In genomic region chr5:180820788-180821321, GRCh38 we compare ENCODE assay signal across 1 cellular context.
TF ChIP-seq lines count a peak whose summit lies in the region.

No MANE protein-coding gene starts in this region.

TF ChIP-seq in GM12878, 131 proteins besides CTCF, POLR2A, EP300 and RAD21 (continued from another document and continues in another):
- TF ChIP-seq ZBTB40 (IDR thresholded peaks at IDR 0.05; ENCODE audit: borderline replicate concordance), result no peak
- TF ChIP-seq ZNF384 (IDR thresholded peaks at IDR 0.05; ENCODE audit: borderline replicate concordance, low read depth, low read length), result no peak
- no peak for TF ChIP-seq BRCA1 (IDR thresholded peaks at IDR 0.05; ENCODE audit: low read depth, low read length)
- TF ChIP-seq RCOR1 (conservative IDR thresholded peaks at IDR 0.05; ENCODE audit: low read depth, low read length), result no peak
- TF ChIP-seq CEBPB (IDR thresholded peaks at IDR 0.05; ENCODE audit: borderline replicate concordance in 1 of 2, low read depth in 2 of 2, low read length in 2 of 2), result no peak
- TF ChIP-seq NBN (IDR thresholded peaks at IDR 0.05), result peak; percentile 51; the same call in 1 of the 2 replicates
- TF ChIP-seq BACH1 (IDR thresholded peaks at IDR 0.05; ENCODE audit: borderline replicate concordance), result peak; percentile 13; the same call in 1 of the 2 replicates
- peak; percentile 42; the same call in 1 of the 2 replicates for TF ChIP-seq IKZF1 (conservative IDR thresholded peaks at IDR 0.05)
- no peak for TF ChIP-seq ZNF24 (IDR thresholded peaks at IDR 0.05)
- TF ChIP-seq FOXM1 (IDR thresholded peaks at IDR 0.05; ENCODE audit: low read depth, low read length), result 0 out of 2 replicates have a peak, but pooled peaks have one; percentile 28
- peak; percentile 54; the same call in 1 of the 2 replicates for TF ChIP-seq NFIC (IDR thresholded peaks at IDR 0.05; ENCODE audit: low read depth, low read length)
- TF ChIP-seq ATF7 (IDR thresholded peaks at IDR 0.05; ENCODE audit: low read depth), result peak; percentile 32; the same call in 1 of the 2 replicates
- TF ChIP-seq IRF5 (IDR thresholded peaks at IDR 0.05; ENCODE audit: borderline replicate concordance), result no peak
- no peak for TF ChIP-seq CEBPZ (IDR thresholded peaks at IDR 0.05; ENCODE audit: low read depth, low read length)
- no peak for TF ChIP-seq MEF2B (IDR thresholded peaks at IDR 0.05; ENCODE audit: partially characterized antibody, poor library complexity, severe bottlenecking)
- no peak for TF ChIP-seq SIX5 (IDR thresholded peaks at IDR 0.05; ENCODE audit: low read depth, low read length, severe bottlenecking)
- TF ChIP-seq NKRF (conservative IDR thresholded peaks at IDR 0.05), result no peak
- TF ChIP-seq JUND (IDR thresholded peaks at IDR 0.05; ENCODE audit: low read depth, low read length), result no peak
- TF ChIP-seq POLR2AphosphoS2 (IDR thresholded peaks at IDR 0.05; ENCODE audit: low read depth, low read length), result no peak
- TF ChIP-seq E2F4 (IDR thresholded peaks at IDR 0.05; ENCODE audit: low read depth, low read length), result no peak
- no peak for TF ChIP-seq ATF3 (IDR thresholded peaks at IDR 0.05; ENCODE audit: borderline replicate concordance, extremely low read depth, low read depth, low read length)
- TF ChIP-seq PAX5 (IDR thresholded peaks at IDR 0.05; ENCODE audit: borderline replicate concordance, low read depth, low read length), result peak; percentile 78; the same call in 1 of the 2 replicates
- no peak for TF ChIP-seq REST (IDR thresholded peaks at IDR 0.05; ENCODE audit: low read depth, low read length)
- peak; percentile 68; the same call in 1 of the 2 replicates for TF ChIP-seq RELB (IDR thresholded peaks at IDR 0.05; ENCODE audit: low read depth)
- peak; percentile 33 to 45; a peak in 2 of 4 replicates for TF ChIP-seq BHLHE40 (IDR thresholded peaks at IDR 0.05; ENCODE audit: borderline replicate concordance in 1 of 2, low read depth in 2 of 2, low read length in 1 of 2)
- TF ChIP-seq SUZ12 (IDR thresholded peaks at IDR 0.05; ENCODE audit: unreplicated experiment), result no peak
- peak; percentile 90 for TF ChIP-seq TCF12 (IDR thresholded peaks at IDR 0.05; ENCODE audit: low read depth, low read length)
- TF ChIP-seq SMAD1 (IDR thresholded peaks at IDR 0.05; ENCODE audit: low read depth, partially characterized antibody), result no peak
- no peak for TF ChIP-seq ASH2L (IDR thresholded peaks at IDR 0.05; ENCODE audit: borderline replicate concordance, low read depth)
- TF ChIP-seq MTA2 (IDR thresholded peaks at IDR 0.05; ENCODE audit: low read depth), result peak; percentile 57; the same call in 1 of the 2 replicates
- TF ChIP-seq STAT3 (IDR thresholded peaks at IDR 0.05; ENCODE audit: low read depth, low read length), result no peak
- TF ChIP-seq STAT1 (conservative IDR thresholded peaks at IDR 0.05), result no peak
- TF ChIP-seq USF1 (IDR thresholded peaks at IDR 0.05; ENCODE audit: borderline replicate concordance, extremely low read length, insufficient read depth, low read depth, low read length), result no peak
- no peak for TF ChIP-seq NRF1 (conservative IDR thresholded peaks at IDR 0.05; ENCODE audit: low read depth, low read length)
- TF ChIP-seq E4F1 (IDR thresholded peaks at IDR 0.05; ENCODE audit: borderline replicate concordance, partially characterized antibody), result no peak
- peak; percentile 35; the same call in 1 of the 2 replicates for TF ChIP-seq EED (IDR thresholded peaks at IDR 0.05; ENCODE audit: low read depth)
